Comparison of ENCODE assay signal across 9 cellular contexts in genomic region chr2:201406077-201406662, GRCh38. TPM values are rescaled to one million over a fixed set of nuclear protein-coding genes. Genes with fewer than 3 reads are reported as not detected.
DNase-seq lines count a peak whose midpoint lies in the region; ATAC-seq, FAIRE-seq and TF ChIP-seq lines count a peak whose summit lies in the region.
"Had no signal": no experiment of that assay in that cellular context is flagged by ENCODE, and none has a peak within 500 bp of the region (broad histone marks: within the 10 kb centered on the region; RNA-seq: fewer than 3 reads in every experiment).

No MANE protein-coding gene starts in this region.

- H3K36me3 ChIP-seq in adipocyte (ENCODE audit: control insufficient read depth, insufficient read depth, low read length, severe bottlenecking) (no peaks in the 10 kb centered on the region), kidney (ENCODE audit: control insufficient read depth in 1 of 2, insufficient read depth in 2 of 2, low read length in 2 of 2) (no peaks in the 10 kb centered on the region)

- CTCF ChIA-PET in A549 (lab: Yijun Ruan, JAX), result interaction anchor here (0.6 to 1.3 kb wide), 2 partner anchors 45 to 159 kb away, joined by 3 read pairs; partner anchors contain the start of genes STRADB and TRAK2

- FAIRE-seq in A549 (lab: Jason Lieb, UNC), result no peak
- FAIRE-seq in kidney (lab: Jason Lieb, UNC), result peak; percentile 98
- FAIRE-seq: GM12878 had no signal

- no peak for DNase-seq in A549 (ENCODE audit: low read depth in 1 of 2, low spot score in 1 of 2)
- DNase-seq in HFF-Myc (ENCODE audit: extremely low read depth, low read depth), result peak; percentile 56
- peak; percentile 96 for DNase-seq in adipocyte (ENCODE audit: low read depth)
- DNase-seq in kidney, result no peak
- no peak for DNase-seq in NCI-H2227 treated with DMSO at 0.1 percent for 48 hours (lab: John Stamatoyannopoulos, UW)
- no peak for DNase-seq in NCI-H187 (lab: John Stamatoyannopoulos, UW)
- no peak for DNase-seq in posterior vena cava (ENCODE audit: low spot score)
- DNase-seq in GM10266 (ENCODE audit: extremely low spot score), result no peak

- TF ChIP-seq RAD21 in A549 (conservative IDR thresholded peaks at IDR 0.05 in 1 of 2, IDR thresholded peaks at IDR 0.05 in 1 of 2), result no peak

- WGBS in A549 (ENCODE audit: missing lambda C conversion rate), result 9% methylated on average over 3 of the region's 3 CpGs

- no peaks in the 10 kb centered on the region for H3K27me3 ChIP-seq in adipocyte (replicated peaks; ENCODE audit: control insufficient read depth, insufficient read depth, low read length)

- H3K27ac ChIP-seq in A549, result peak overlapping the region; percentile 73 to 77
- H3K27ac ChIP-seq in kidney (ENCODE audit: low read depth in 2 of 2, low read length in 2 of 2), result peak overlapping the region; percentile 71 to 87

- H3K9me3 ChIP-seq in A549, result no peaks in the 10 kb centered on the region
- H3K9me3 ChIP-seq in adipocyte (ENCODE audit: control insufficient read depth, low read length), result no peaks in the 10 kb centered on the region
- H3K9me3 ChIP-seq in kidney (ENCODE audit: control insufficient read depth in 1 of 2, low read length in 2 of 2), result no peaks in the 10 kb centered on the region

- TF ChIP-seq EP300 in A549 (IDR thresholded peaks at IDR 0.05), result no peak

- TF ChIP-seq CTCF in A549 (IDR thresholded peaks at IDR 0.05) (no peak), HFF-Myc (IDR thresholded peaks at IDR 0.05; ENCODE audit: low read depth, low read length, missing control alignments) (no peak), kidney (IDR thresholded peaks at IDR 0.05; ENCODE audit: borderline replicate concordance, extremely low read depth, insufficient read depth) (no peak), GM10266 (IDR thresholded peaks at IDR 0.05; ENCODE audit: control insufficient read depth, insufficient read depth, low read depth, missing control alignments) (no peak)

- POLR2A ChIA-PET in A549 (lab: Yijun Ruan, JAX), result interaction anchor here (1.1 kb wide), 1 partner anchor 45 kb away, joined by 4 read pairs; the partner anchor contains the start of genes STRADB and TRAK2

- H3K9ac ChIP-seq in adipocyte (ENCODE audit: low read length) (peak overlapping the region; percentile 59), kidney (ENCODE audit: low read length in 2 of 2) (no peak overlapping the region)

- peaks cover 46% of the 10 kb centered on the region for H3K4me1 ChIP-seq in A549
- H3K4me1 ChIP-seq in adipocyte (ENCODE audit: control insufficient read depth, insufficient read depth, low read length), result peaks cover 44% of the 10 kb centered on the region
- H3K4me1 ChIP-seq in kidney (ENCODE audit: control insufficient read depth in 1 of 2, insufficient read depth in 1 of 2, low read depth in 1 of 2, low read length in 2 of 2), result peaks cover 15 to 31% of the 10 kb centered on the region in 2 donors

- peak overlapping the region; percentile 67 for H3K4me2 ChIP-seq in A549

- ATAC-seq in A549, result no peak
- ATAC-seq: GM12878 had no signal

- H3K4me3 ChIP-seq in A549 (peak overlapping the region; percentile 32; the same call in 2 of the 3 replicates), HFF-Myc (replicated peaks; ENCODE audit: low read depth, low read length) (no peak overlapping the region), adipocyte (ENCODE audit: low read length) (peak overlapping the region; percentile 48), kidney (ENCODE audit: low read length in 2 of 2) (peak overlapping the region in 1 of 2 donors; percentile 11)
- H3K4me3 ChIP-seq: GM12878 had no signal

- TF ChIP-seq POLR2A in A549 (IDR thresholded peaks at IDR 0.05; ENCODE audit: low read length), result no peak

- intact Hi-C loops in kidney (cut with DNase I) (no loop called here), posterior vena cava (cut with DNase I) (loop anchor here in 1 of 2 donors (5.0 kb wide), 1 partner anchor 46 kb away; the partner anchor contains the start of genes STRADB and TRAK2)

TF ChIP-seq in A549, 52 proteins besides CTCF, POLR2A, EP300 and RAD21:
- TF ChIP-seq ZNF302 (CRISPR knock-in tag; IDR thresholded peaks at IDR 0.05), result no peak
- TF ChIP-seq CEBPB (IDR thresholded peaks at IDR 0.05), result peak; percentile 98 to 99
- no peak for TF ChIP-seq NPAS2 (CRISPR knock-in tag; IDR thresholded peaks at IDR 0.05; ENCODE audit: borderline replicate concordance)
- TF ChIP-seq EHF (CRISPR knock-in tag; IDR thresholded peaks at IDR 0.05), result no peak
- no peak for TF ChIP-seq HOXA7 (CRISPR knock-in tag; IDR thresholded peaks at IDR 0.05)
- no peak for TF ChIP-seq FOSB (CRISPR knock-in tag; IDR thresholded peaks at IDR 0.05)

RNA-seq across cellular contexts. Expression of gene TRAK2, which starts 45.1 kb away (rescaled TPM):
- polyA plus RNA-seq in A549 (2011; rRNA removed), result 22.4 and 23.2 TPM in 2 replicates
- polyA plus RNA-seq in A549 (2012; cell fraction: cytosol; rRNA removed), result 3.6 and 4.7 TPM in 2 replicates
- 2.1 and 3.3 TPM in 2 replicates for polyA plus RNA-seq in A549 (2012; cell fraction: nucleus; rRNA removed)
- polyA plus RNA-seq in A549 (2017; fragmentation: RNase III; extraction: RNeasy Plus Mini Kit Qiagen cat#74134 plus additional on column Dnase treatment), result 10.2 to 10.8 TPM (median 10.4 TPM) in 3 replicates
- 22.7 and 26.3 TPM in 2 replicates for polyA minus RNA-seq in A549 (2011; rRNA and poly(A)+ RNA removed)
- 65.8 TPM for total RNA-seq in kidney
- polyA plus RNA-seq in kidney (ENCODE audit: insufficient read depth, low read depth, low replicate concordance), result 16.6 TPM
- total RNA-seq in posterior vena cava, result 100 to 1,000 TPM in 1 of 2 donors, 10 to 100 TPM in 1; 96.6 to 124 TPM

RNA-seq across cellular contexts. Expression of gene STRADB, which starts 45.4 kb away (rescaled TPM):
- polyA plus RNA-seq in A549 (2011; rRNA removed) (29.0 and 34.4 TPM in 2 replicates), A549 (2017; fragmentation: RNase III; extraction: RNeasy Plus Mini Kit Qiagen cat#74134 plus additional on column Dnase treatment) (24.0 to 27.4 TPM (median 25.6 TPM) in 3 replicates), kidney (ENCODE audit: insufficient read depth, low read depth, low replicate concordance) (60.3 TPM)
- 7.4 and 10.3 TPM in 2 replicates for polyA plus RNA-seq in A549 (2012; cell fraction: cytosol; rRNA removed)
- 5.2 and 9.0 TPM in 2 replicates for polyA plus RNA-seq in A549 (2012; cell fraction: nucleus; rRNA removed)
- polyA minus RNA-seq in A549 (2011; rRNA and poly(A)+ RNA removed), result 12.3 and 20.6 TPM in 2 replicates
- total RNA-seq in kidney (26.1 TPM), posterior vena cava (10 to 100 TPM; 11.7 to 18.0 TPM)

RNA-seq across cellular contexts. Expression of gene FLACC1, which starts 49.0 kb away (rescaled TPM):
- 0.36 and 0.38 TPM in 2 replicates for polyA plus RNA-seq in A549 (2011; rRNA removed)
- polyA plus RNA-seq in A549 (2012; cell fraction: cytosol; rRNA removed), result 0.03 TPM in 1 of 2 replicates, not detected in the other
- 0.17 TPM in 1 of 2 replicates, not detected in the other for polyA plus RNA-seq in A549 (2012; cell fraction: nucleus; rRNA removed)
- 0.07 to 0.26 TPM (median 0.09 TPM) in 3 replicates for polyA plus RNA-seq in A549 (2017; fragmentation: RNase III; extraction: RNeasy Plus Mini Kit Qiagen cat#74134 plus additional on column Dnase treatment)
- polyA minus RNA-seq in A549 (2011; rRNA and poly(A)+ RNA removed), result 0.29 TPM in 1 of 2 replicates, not detected in the other
- total RNA-seq in kidney, result 3.7 TPM
- not detected for polyA plus RNA-seq in kidney (ENCODE audit: insufficient read depth, low read depth, low replicate concordance)
- total RNA-seq in posterior vena cava, result 1 to 10 TPM; 2.4 to 4.3 TPM

Comparison
In these comparisons a context has a peak if more than half of its experiments do, and no peak if none do; other contexts are left out.
1. DNase-seq: peak in HFF-Myc (single experiment) and adipocyte (single experiment); none in A549 (0 of 2), kidney (single experiment), NCI-H2227 treated with DMSO at 0.1 percent for 48 hours (single experiment), NCI-H187 (0 of 2), posterior vena cava (single experiment) and GM10266 (single experiment).